Comparison of ENCODE assay signal across 18 cellular contexts in genomic region chr13:48574036-48574796, GRCh38. TPM values are rescaled to one million over a fixed set of nuclear protein-coding genes. Genes with fewer than 3 reads are reported as not detected.
DNase-seq lines count a peak whose midpoint lies in the region; ATAC-seq and TF ChIP-seq lines count a peak whose summit lies in the region.
"Had no signal": no experiment of that assay in that cellular context is flagged by ENCODE, and none has a peak within 500 bp of the region (broad histone marks: within the 10 kb centered on the region; RNA-seq: fewer than 3 reads in every experiment).

No MANE protein-coding gene starts in this region.

- peaks cover 8% of the 10 kb centered on the region for H3K4me1 Mint-ChIP-seq in activated naive CD8-positive, alpha-beta T cell treated with anti-CD3 and anti-CD28 coated beads for 36 hours
- peaks cover 28% of the 10 kb centered on the region for H3K4me1 Mint-ChIP-seq in activated naive CD8-positive, alpha-beta T cell treated with anti-CD3 and anti-CD28 coated beads, Interleukin-2, amount 50 U/mL, for 24 hours
- H3K4me1 Mint-ChIP-seq in stimulated activated effector memory CD8-positive, alpha-beta T cell treated with anti-CD3 and anti-CD28 coated beads, Interleukin-12 subunit alpha, Interleukin-12 subunit beta, amount 100 ng/mL, for 72 hours, result peaks cover 42% of the 10 kb centered on the region

- H3K4me2 ChIP-seq in OCI-LY1 (ENCODE audit: low read length) (peak overlapping the region; percentile 34; the same call in 1 of the 2 replicates), mesenchymal stem cell (ENCODE audit: low read length, poor library complexity, severe bottlenecking) (no peak overlapping the region)

- H2AK5ac ChIP-seq in mesenchymal stem cell (ENCODE audit: low read length, severe bottlenecking), result no peak overlapping the region

- H3K4me1 ChIP-seq in OCI-LY1 (ENCODE audit: insufficient read depth, low read length, severe bottlenecking) (peaks cover 61% of the 10 kb centered on the region), mesenchymal stem cell (ENCODE audit: control insufficient read depth, insufficient read depth, low read depth, low read length) (peaks cover 2% of the 10 kb centered on the region)

- no peaks in the 10 kb centered on the region for H4K20me1 ChIP-seq in OCI-LY1 (ENCODE audit: insufficient read depth, low read length)

- H3K27me3 ChIP-seq in OCI-LY1 (ENCODE audit: insufficient read depth, low read length), result no peaks in the 10 kb centered on the region
- H3K27me3 ChIP-seq in mesenchymal stem cell (ENCODE audit: control insufficient read depth in 1 of 2, insufficient read depth in 1 of 2, low read length in 2 of 2), result no peaks in the 10 kb centered on the region
- H3K27me3 ChIP-seq: sigmoid colon had no signal

- H3K4me3 Mint-ChIP-seq in activated naive CD8-positive, alpha-beta T cell treated with anti-CD3 and anti-CD28 coated beads for 36 hours, result no peak overlapping the region
- no peak overlapping the region for H3K4me3 Mint-ChIP-seq in activated naive CD8-positive, alpha-beta T cell treated with anti-CD3 and anti-CD28 coated beads, Interleukin-2, amount 50 U/mL, for 24 hours
- H3K4me3 Mint-ChIP-seq in stimulated activated effector memory CD8-positive, alpha-beta T cell treated with anti-CD3 and anti-CD28 coated beads, Interleukin-12 subunit alpha, Interleukin-12 subunit beta, amount 100 ng/mL, for 72 hours, result no peak overlapping the region
- H3K4me3 Mint-ChIP-seq: activated CD4-positive, alpha-beta T cell treated with anti-CD3 and anti-CD28 coated beads for 36 hours; T-helper 2 cell treated with Interferon-gamma antibody and Interleukin-4, amounts not matched to agents 5 μg/mL and 100 μg/mL, for 36 hours had no signal

- WGBS in mesenchymal stem cell, result 90% methylated on average over 4 of the region's 5 CpGs

- no peaks in the 10 kb centered on the region for H3F3A ChIP-seq in OCI-LY1 (ENCODE audit: insufficient read depth, low read length)

- H3K9me3 ChIP-seq in OCI-LY1 (ENCODE audit: low read length) (no peaks in the 10 kb centered on the region), mesenchymal stem cell (ENCODE audit: control insufficient read depth, low read length) (no peaks in the 10 kb centered on the region)
- H3K9me3 ChIP-seq: sigmoid colon had no signal

- peak overlapping the region; percentile 5 for H3K27ac Mint-ChIP-seq in activated naive CD8-positive, alpha-beta T cell treated with anti-CD3 and anti-CD28 coated beads for 36 hours
- no peak overlapping the region for H3K27ac Mint-ChIP-seq in activated naive CD8-positive, alpha-beta T cell treated with anti-CD3 and anti-CD28 coated beads, Interleukin-2, amount 50 U/mL, for 24 hours
- H3K27ac Mint-ChIP-seq in stimulated activated effector memory CD8-positive, alpha-beta T cell treated with anti-CD3 and anti-CD28 coated beads, Interleukin-12 subunit alpha, Interleukin-12 subunit beta, amount 100 ng/mL, for 72 hours, result peak overlapping the region; percentile 26
- H3K27ac Mint-ChIP-seq: activated CD4-positive, alpha-beta T cell treated with anti-CD3 and anti-CD28 coated beads for 36 hours; activated T-helper 2 cell treated with anti-CD3 and anti-CD28 coated beads, Interferon-gamma antibody, Interleukin-2, Interleukin-4, amounts not matched to agents 10 μg/mL and 5 μg/mL and 100 μg/mL, durations not matched to agents 14 hours and 24 hours and 36 hours; T-helper 2 cell treated with Interferon-gamma antibody and Interleukin-4, amounts not matched to agents 5 μg/mL and 100 μg/mL, for 36 hours had no signal

- no peak overlapping the region for H3K18ac ChIP-seq in mesenchymal stem cell (ENCODE audit: low read depth in 1 of 2, low read length in 2 of 2)

- H4K91ac ChIP-seq in mesenchymal stem cell (ENCODE audit: low read length), result no peak overlapping the region

- H3K27ac ChIP-seq in OCI-LY1 (ENCODE audit: low read depth, low read length, poor library complexity, severe bottlenecking), result peak overlapping the region; percentile 54
- no peak overlapping the region for H3K27ac ChIP-seq in mesenchymal stem cell (ENCODE audit: low read length, poor library complexity, severe bottlenecking)
- H3K27ac ChIP-seq: RWPE1 had no signal

- no peaks in the 10 kb centered on the region for H3K36me3 Mint-ChIP-seq in activated naive CD8-positive, alpha-beta T cell treated with anti-CD3 and anti-CD28 coated beads for 36 hours
- H3K36me3 Mint-ChIP-seq in activated naive CD8-positive, alpha-beta T cell treated with anti-CD3 and anti-CD28 coated beads, Interleukin-2, amount 50 U/mL, for 24 hours (ENCODE audit: low read depth), result no peaks in the 10 kb centered on the region
- H3K36me3 Mint-ChIP-seq in stimulated activated effector memory CD8-positive, alpha-beta T cell treated with anti-CD3 and anti-CD28 coated beads, Interleukin-12 subunit alpha, Interleukin-12 subunit beta, amount 100 ng/mL, for 72 hours, result no peaks in the 10 kb centered on the region

- no peak overlapping the region for H3K14ac ChIP-seq in mesenchymal stem cell (ENCODE audit: low read length in 2 of 2)

- H3K23ac ChIP-seq in mesenchymal stem cell (ENCODE audit: low read length in 2 of 2), result no peak overlapping the region

- DNase-seq in activated naive CD8-positive, alpha-beta T cell treated with anti-CD3 and anti-CD28 coated beads for 36 hours, result no peak
- DNase-seq in activated naive CD8-positive, alpha-beta T cell treated with anti-CD3 and anti-CD28 coated beads, Interleukin-2, amount 50 U/mL, for 24 hours, result no peak
- DNase-seq in germinal center (ENCODE audit: low spot score), result peak; percentile 45
- peak in 1 of 2 donors; percentile 32 for DNase-seq in stimulated activated effector memory CD8-positive, alpha-beta T cell treated with anti-CD3 and anti-CD28 coated beads, Interleukin-12 subunit alpha, Interleukin-12 subunit beta, amount 100 ng/mL, for 72 hours (ENCODE audit: low spot score in 2 of 2)
- no peak for DNase-seq in mesenchymal stem cell
- DNase-seq in SK-N-DZ (ENCODE audit: low spot score), result no peak
- no peak for DNase-seq in DMS 273 (lab: John Stamatoyannopoulos, UW; ENCODE audit: unreplicated experiment)
- DNase-seq: ACHN; activated CD4-positive, alpha-beta T cell treated with anti-CD3 and anti-CD28 coated beads for 36 hours; Calu3; NCI-H510A; sigmoid colon; stimulated activated CD4-positive, alpha-beta T cell treated with anti-CD3 and anti-CD28 coated beads, Interleukin-4, amount 100 ng/mL, for 1 hour; trophoblast cell had no signal

- H3K9ac ChIP-seq in OCI-LY1 (ENCODE audit: low read length), result no peak overlapping the region; the same call in 1 of the 2 replicates
- no peak overlapping the region for H3K9ac ChIP-seq in mesenchymal stem cell (ENCODE audit: low read length)

- H2BK15ac ChIP-seq in mesenchymal stem cell (ENCODE audit: low read depth, poor library complexity, severe bottlenecking), result no peak overlapping the region

- no peak overlapping the region for H2BK5ac ChIP-seq in mesenchymal stem cell (ENCODE audit: low read depth, low read length, poor library complexity, severe bottlenecking)

- no peaks in the 10 kb centered on the region for H3K36me3 ChIP-seq in OCI-LY1 (ENCODE audit: insufficient read depth, low read length)
- no peaks in the 10 kb centered on the region for H3K36me3 ChIP-seq in mesenchymal stem cell (ENCODE audit: control insufficient read depth in 1 of 2, insufficient read depth in 2 of 2, low read depth in 1 of 2, low read length in 2 of 2)
- H3K36me3 ChIP-seq: sigmoid colon had no signal

- H4K8ac ChIP-seq in mesenchymal stem cell (ENCODE audit: low read length), result no peak overlapping the region

- no peak overlapping the region for H2BK12ac ChIP-seq in mesenchymal stem cell (ENCODE audit: low read length in 2 of 2)

- H2AFZ ChIP-seq in OCI-LY1 (ENCODE audit: low read length) (peak overlapping the region; percentile 9; the same call in 1 of the 2 replicates), mesenchymal stem cell (ENCODE audit: low read depth, low read length) (no peak overlapping the region)

- peaks cover 33% of the 10 kb centered on the region for H3K27me3 Mint-ChIP-seq in activated naive CD8-positive, alpha-beta T cell treated with anti-CD3 and anti-CD28 coated beads for 36 hours
- H3K27me3 Mint-ChIP-seq in activated naive CD8-positive, alpha-beta T cell treated with anti-CD3 and anti-CD28 coated beads, Interleukin-2, amount 50 U/mL, for 24 hours, result peaks cover 24% of the 10 kb centered on the region

- H3K4me3 ChIP-seq in OCI-LY1 (ENCODE audit: low read depth, low read length, poor library complexity, severe bottlenecking), result no peak overlapping the region
- no peak overlapping the region for H3K4me3 ChIP-seq in mesenchymal stem cell (ENCODE audit: insufficient read depth in 1 of 2, low read depth in 1 of 2, low read length in 2 of 2)
- H3K4me3 ChIP-seq: sigmoid colon had no signal

- H2BK120ac ChIP-seq in mesenchymal stem cell (ENCODE audit: low read depth, low read length), result no peak overlapping the region

- no peaks in the 10 kb centered on the region for H3K9me3 Mint-ChIP-seq in activated naive CD8-positive, alpha-beta T cell treated with anti-CD3 and anti-CD28 coated beads for 36 hours
- no peaks in the 10 kb centered on the region for H3K9me3 Mint-ChIP-seq in activated naive CD8-positive, alpha-beta T cell treated with anti-CD3 and anti-CD28 coated beads, Interleukin-2, amount 50 U/mL, for 24 hours
- no peaks in the 10 kb centered on the region for H3K9me3 Mint-ChIP-seq in stimulated activated effector memory CD8-positive, alpha-beta T cell treated with anti-CD3 and anti-CD28 coated beads, Interleukin-12 subunit alpha, Interleukin-12 subunit beta, amount 100 ng/mL, for 72 hours
- H3K9me3 Mint-ChIP-seq: activated T-helper 2 cell treated with anti-CD3 and anti-CD28 coated beads, Interferon-gamma antibody, Interleukin-2, Interleukin-4, amounts not matched to agents 10 μg/mL and 5 μg/mL and 100 μg/mL, durations not matched to agents 14 hours and 24 hours and 36 hours; T-helper 2 cell treated with Interferon-gamma antibody and Interleukin-4, amounts not matched to agents 5 μg/mL and 100 μg/mL, for 36 hours had no signal

- no peak overlapping the region for H3K4ac ChIP-seq in mesenchymal stem cell (ENCODE audit: low read depth in 1 of 2, low read length in 2 of 2)

- no peaks in the 10 kb centered on the region for H3K9me2 ChIP-seq in OCI-LY1 (ENCODE audit: low read depth, low read length)

- no peaks in the 10 kb centered on the region for H3K79me1 ChIP-seq in mesenchymal stem cell (replicated peaks; ENCODE audit: low read length, poor library complexity, severe bottlenecking)

- no peaks in the 10 kb centered on the region for H3K79me2 ChIP-seq in OCI-LY1 (ENCODE audit: insufficient read depth, low read length)

- no peak for TF ChIP-seq CTCF in OCI-LY1 (IDR thresholded peaks at IDR 0.05; ENCODE audit: low read length)

- no peak for ATAC-seq in activated naive CD8-positive, alpha-beta T cell treated with anti-CD3 and anti-CD28 coated beads, Interleukin-2, amount 50 U/mL, for 24 hours
- ATAC-seq in stimulated activated effector memory CD8-positive, alpha-beta T cell treated with anti-CD3 and anti-CD28 coated beads, Interleukin-12 subunit alpha, Interleukin-12 subunit beta, amount 100 ng/mL, for 72 hours, result peak; percentile 26
- ATAC-seq: activated CD4-positive, alpha-beta T cell treated with anti-CD3 and anti-CD28 coated beads for 36 hours had no signal

RNA-seq across cellular contexts. Expression of gene RCBTB2, which starts 41.3 kb away (rescaled TPM):
- total RNA-seq in activated naive CD8-positive, alpha-beta T cell treated with anti-CD3 and anti-CD28 coated beads for 36 hours, result 1 to 10 TPM; 1.9 to 2.4 TPM
- 2.8 TPM for polyA plus RNA-seq in mesenchymal stem cell (2013, experiment 1 of 2)
- 3.0 TPM for polyA plus RNA-seq in mesenchymal stem cell (2013, experiment 2 of 2)
- 8.6 and 27.6 TPM in 2 replicates for polyA plus RNA-seq in SK-N-DZ (2014; cell fraction: cytosol; rRNA removed)
- 12.3 and 13.5 TPM in 2 replicates for polyA plus RNA-seq in SK-N-DZ (2014; cell fraction: nucleus; rRNA removed)
